1 cellular context compared by ENCODE assay signal in the genomic region with DNA sequence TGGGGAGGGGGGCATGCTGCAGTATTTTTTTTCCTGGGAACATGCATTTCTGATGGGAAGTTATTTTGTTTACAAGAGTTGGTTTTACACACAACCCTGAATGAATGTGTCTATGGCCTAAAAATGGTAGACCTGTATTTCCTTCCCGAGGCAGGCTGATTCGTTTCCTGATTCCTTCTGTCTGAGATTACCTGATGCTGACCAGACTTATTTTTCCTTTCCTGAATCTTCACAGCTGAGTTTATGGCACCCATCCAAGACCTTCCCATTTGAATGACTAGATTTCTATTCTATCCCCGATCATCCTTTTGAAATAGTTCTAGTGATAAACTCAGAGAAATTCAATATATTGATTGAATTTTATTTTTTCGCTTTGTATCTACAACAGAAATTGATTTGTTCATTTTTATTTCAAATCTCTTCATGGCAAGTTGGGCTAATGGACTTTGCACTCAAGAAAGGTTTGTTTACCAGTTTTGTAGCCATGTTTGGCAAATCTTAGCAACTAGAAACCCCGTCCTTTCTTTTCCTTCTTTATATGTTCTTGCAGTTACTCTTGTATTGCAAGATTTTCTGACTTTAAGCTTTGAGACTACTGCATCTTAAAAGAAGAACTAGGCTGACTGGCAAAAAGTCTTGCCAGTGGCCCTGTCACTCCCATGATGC.
TF ChIP-seq lines count a peak whose summit lies in the region.

No MANE protein-coding gene starts in this region.

TF ChIP-seq in GM23338, 12 proteins besides CTCF, POLR2A, EP300 and RAD21 (continued from another document):
- TF ChIP-seq, protein P1, sequence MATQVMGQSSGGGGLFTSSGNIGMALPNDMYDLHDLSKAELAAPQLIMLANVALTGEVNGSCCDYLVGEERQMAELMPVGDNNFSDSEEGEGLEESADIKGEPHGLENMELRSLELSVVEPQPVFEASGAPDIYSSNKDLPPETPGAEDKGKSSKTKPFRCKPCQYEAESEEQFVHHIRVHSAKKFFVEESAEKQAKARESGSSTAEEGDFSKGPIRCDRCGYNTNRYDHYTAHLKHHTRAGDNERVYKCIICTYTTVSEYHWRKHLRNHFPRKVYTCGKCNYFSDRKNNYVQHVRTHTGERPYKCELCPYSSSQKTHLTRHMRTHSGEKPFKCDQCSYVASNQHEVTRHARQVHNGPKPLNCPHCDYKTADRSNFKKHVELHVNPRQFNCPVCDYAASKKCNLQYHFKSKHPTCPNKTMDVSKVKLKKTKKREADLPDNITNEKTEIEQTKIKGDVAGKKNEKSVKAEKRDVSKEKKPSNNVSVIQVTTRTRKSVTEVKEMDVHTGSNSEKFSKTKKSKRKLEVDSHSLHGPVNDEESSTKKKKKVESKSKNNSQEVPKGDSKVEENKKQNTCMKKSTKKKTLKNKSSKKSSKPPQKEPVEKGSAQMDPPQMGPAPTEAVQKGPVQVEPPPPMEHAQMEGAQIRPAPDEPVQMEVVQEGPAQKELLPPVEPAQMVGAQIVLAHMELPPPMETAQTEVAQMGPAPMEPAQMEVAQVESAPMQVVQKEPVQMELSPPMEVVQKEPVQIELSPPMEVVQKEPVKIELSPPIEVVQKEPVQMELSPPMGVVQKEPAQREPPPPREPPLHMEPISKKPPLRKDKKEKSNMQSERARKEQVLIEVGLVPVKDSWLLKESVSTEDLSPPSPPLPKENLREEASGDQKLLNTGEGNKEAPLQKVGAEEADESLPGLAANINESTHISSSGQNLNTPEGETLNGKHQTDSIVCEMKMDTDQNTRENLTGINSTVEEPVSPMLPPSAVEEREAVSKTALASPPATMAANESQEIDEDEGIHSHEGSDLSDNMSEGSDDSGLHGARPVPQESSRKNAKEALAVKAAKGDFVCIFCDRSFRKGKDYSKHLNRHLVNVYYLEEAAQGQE (IDR thresholded peaks at IDR 0.05; ENCODE audit: unreplicated experiment): no peak
- TF ChIP-seq EZH2phosphoT487 (IDR thresholded peaks at IDR 0.05; ENCODE audit: unreplicated experiment) (no peak), ZNF462 (CRISPR knock-in tag; IDR thresholded peaks at IDR 0.05) (no peak), STAT1 (IDR thresholded peaks at IDR 0.05; ENCODE audit: unreplicated experiment) (no peak), POLR2AphosphoS5 (IDR thresholded peaks at IDR 0.05; ENCODE audit: low read depth) (no peak), NANOG (IDR thresholded peaks at IDR 0.05; ENCODE audit: borderline replicate concordance) (no peak), JUNB (IDR thresholded peaks at IDR 0.05; ENCODE audit: unreplicated experiment) (no peak)
